13 cellular contexts compared by ENCODE assay signal in the genomic region with DNA sequence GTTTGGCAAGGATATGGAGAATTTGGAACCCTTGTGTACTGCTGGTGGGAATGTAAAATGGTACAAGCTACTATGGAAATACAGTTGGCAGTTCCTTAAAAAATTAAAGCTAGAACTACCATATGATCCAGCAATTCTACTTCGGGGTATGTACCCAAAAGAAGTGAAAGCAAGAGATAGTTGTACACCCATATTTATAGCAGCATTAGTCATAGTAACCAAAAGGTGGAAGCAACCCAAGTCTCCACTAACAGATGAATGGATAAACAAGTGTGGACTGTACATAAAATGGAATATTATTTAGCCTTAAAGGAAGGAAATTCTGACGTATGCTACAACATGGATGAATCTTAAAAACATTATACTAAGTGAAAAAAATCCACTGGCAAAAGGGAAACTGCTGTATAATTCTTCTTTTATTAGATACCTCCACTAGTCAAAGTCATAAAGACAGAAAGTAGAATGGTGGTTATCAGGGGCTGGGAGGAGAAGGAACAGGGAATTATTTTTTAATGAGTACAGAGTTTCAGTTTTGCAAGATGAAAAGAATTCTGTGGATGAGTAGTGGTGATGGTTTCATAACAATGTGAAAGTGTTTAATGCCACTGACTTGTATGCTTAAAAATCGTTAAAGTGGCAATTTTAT.
DNase-seq lines count a peak whose midpoint lies in the region; ATAC-seq lines count a peak whose summit lies in the region.
"Had no signal": no experiment of that assay in that cellular context is flagged by ENCODE, and none has a peak within 500 bp of the region (broad histone marks: within the 10 kb centered on the region; RNA-seq: fewer than 3 reads in every experiment).

No MANE protein-coding gene starts in this region.

- H3K27me3 Mint-ChIP-seq in dendritic cell treated with granulocyte-macrophage colony-stimulating factor and Interleukin-4, amounts not matched to agents 40 ng/mL and 50 ng/mL, for 4 days = no peaks in the 10 kb centered on the region
- no peaks in the 10 kb centered on the region for H3K27me3 Mint-ChIP-seq in stimulated activated naive B cell treated with anti-CD40 and anti-IgM and Interleukin-4, amounts not matched to agents 10 μg/mL and 1 μg/mL and 100 μg/mL, for 72 hours

- ATAC-seq in GM18868 (IDR thresholded peaks at IDR 0.05; ENCODE audit: unreplicated experiment) = peak; percentile 72
- ATAC-seq in HG03432 (IDR thresholded peaks at IDR 0.05; ENCODE audit: unreplicated experiment) = peak; percentile 56
- peak; percentile 55 to 68 for ATAC-seq in stimulated activated naive B cell treated with anti-CD40 and anti-IgM and Interleukin-4, amounts not matched to agents 10 μg/mL and 1 μg/mL and 100 μg/mL, for 72 hours (replicated peaks)
- no peak for ATAC-seq in GM19463 (IDR thresholded peaks at IDR 0.05; ENCODE audit: unreplicated experiment)
- ATAC-seq in left colon = no peak

- no peak for DNase-seq in stimulated activated naive B cell treated with anti-CD40 and anti-IgM and Interleukin-4, amounts not matched to agents 10 μg/mL and 1 μg/mL and 100 μg/mL, for 72 hours
- DNase-seq in mesenteric fat pad (ENCODE audit: low spot score) (no peak), left colon (no peak)
- DNase-seq in activated naive CD4-positive, alpha-beta T cell (lab: John Stamatoyannopoulos, UW) = no peak
- DNase-seq: activated CD4-positive, CD25-positive, alpha-beta regulatory T cell; activated CD8-positive, alpha-beta memory T cell treated with anti-CD3 and anti-CD28 coated beads, Interleukin-2, amount 50 U/mL, for 48 hours; CD4-positive, alpha-beta memory T cell; esophagus squamous epithelium; NK-92 treated with Interleukin-12 subunit alpha and Interleukin-12 subunit beta, amount 100 ng/mL, for 24 hours had no signal

- H3K36me3 Mint-ChIP-seq in dendritic cell treated with granulocyte-macrophage colony-stimulating factor and Interleukin-4, amounts not matched to agents 40 ng/mL and 50 ng/mL, for 4 days (ENCODE audit: low read depth) = no peaks in the 10 kb centered on the region
- H3K36me3 Mint-ChIP-seq in stimulated activated naive B cell treated with anti-CD40 and anti-IgM and Interleukin-4, amounts not matched to agents 10 μg/mL and 1 μg/mL and 100 μg/mL, for 72 hours = no peaks in the 10 kb centered on the region
- H3K36me3 Mint-ChIP-seq: CD4-positive, alpha-beta memory T cell had no signal

- no peak overlapping the region for H3K4me3 Mint-ChIP-seq in dendritic cell treated with granulocyte-macrophage colony-stimulating factor and Interleukin-4, amounts not matched to agents 40 ng/mL and 50 ng/mL, for 4 days
- H3K4me3 Mint-ChIP-seq in stimulated activated naive B cell treated with anti-CD40 and anti-IgM and Interleukin-4, amounts not matched to agents 10 μg/mL and 1 μg/mL and 100 μg/mL, for 72 hours = no peak overlapping the region

- no peaks in the 10 kb centered on the region for H3K9me3 Mint-ChIP-seq in dendritic cell treated with granulocyte-macrophage colony-stimulating factor and Interleukin-4, amounts not matched to agents 40 ng/mL and 50 ng/mL, for 4 days
- H3K9me3 Mint-ChIP-seq in stimulated activated naive B cell treated with anti-CD40 and anti-IgM and Interleukin-4, amounts not matched to agents 10 μg/mL and 1 μg/mL and 100 μg/mL, for 72 hours = no peaks in the 10 kb centered on the region
- H3K9me3 Mint-ChIP-seq: CD4-positive, alpha-beta memory T cell had no signal

- intact Hi-C loops in dendritic cell treated with granulocyte-macrophage colony-stimulating factor and Interleukin-4, amounts not matched to agents 40 ng/mL and 50 ng/mL, for 4 days (cut with micrococcal nuclease) = no loop called here
- intact Hi-C loops in left colon (cut with DNase I, micrococcal nuclease) = no loop called here

- peak overlapping the region; percentile 56 for H3K27ac Mint-ChIP-seq in dendritic cell treated with granulocyte-macrophage colony-stimulating factor and Interleukin-4, amounts not matched to agents 40 ng/mL and 50 ng/mL, for 4 days
- no peak overlapping the region for H3K27ac Mint-ChIP-seq in stimulated activated naive B cell treated with anti-CD40 and anti-IgM and Interleukin-4, amounts not matched to agents 10 μg/mL and 1 μg/mL and 100 μg/mL, for 72 hours

- peaks cover 43% of the 10 kb centered on the region for H3K4me1 Mint-ChIP-seq in dendritic cell treated with granulocyte-macrophage colony-stimulating factor and Interleukin-4, amounts not matched to agents 40 ng/mL and 50 ng/mL, for 4 days (ENCODE audit: low read depth)
- peaks cover 9 to 22% of the 10 kb centered on the region in 2 donors for H3K4me1 Mint-ChIP-seq in stimulated activated naive B cell treated with anti-CD40 and anti-IgM and Interleukin-4, amounts not matched to agents 10 μg/mL and 1 μg/mL and 100 μg/mL, for 72 hours

Comparison
In these comparisons a context has a peak if more than half of its experiments do, and no peak if none do; other contexts are left out.
1. ATAC-seq: peak in GM18868 (single experiment), HG03432 (single experiment) and stimulated activated naive B cell treated with anti-CD40 and anti-IgM and Interleukin-4, amounts not matched to agents 10 μg/mL and 1 μg/mL and 100 μg/mL, for 72 hours (2 of 2); none in GM19463 (single experiment) and left colon (single experiment).